In the genomic region with DNA sequence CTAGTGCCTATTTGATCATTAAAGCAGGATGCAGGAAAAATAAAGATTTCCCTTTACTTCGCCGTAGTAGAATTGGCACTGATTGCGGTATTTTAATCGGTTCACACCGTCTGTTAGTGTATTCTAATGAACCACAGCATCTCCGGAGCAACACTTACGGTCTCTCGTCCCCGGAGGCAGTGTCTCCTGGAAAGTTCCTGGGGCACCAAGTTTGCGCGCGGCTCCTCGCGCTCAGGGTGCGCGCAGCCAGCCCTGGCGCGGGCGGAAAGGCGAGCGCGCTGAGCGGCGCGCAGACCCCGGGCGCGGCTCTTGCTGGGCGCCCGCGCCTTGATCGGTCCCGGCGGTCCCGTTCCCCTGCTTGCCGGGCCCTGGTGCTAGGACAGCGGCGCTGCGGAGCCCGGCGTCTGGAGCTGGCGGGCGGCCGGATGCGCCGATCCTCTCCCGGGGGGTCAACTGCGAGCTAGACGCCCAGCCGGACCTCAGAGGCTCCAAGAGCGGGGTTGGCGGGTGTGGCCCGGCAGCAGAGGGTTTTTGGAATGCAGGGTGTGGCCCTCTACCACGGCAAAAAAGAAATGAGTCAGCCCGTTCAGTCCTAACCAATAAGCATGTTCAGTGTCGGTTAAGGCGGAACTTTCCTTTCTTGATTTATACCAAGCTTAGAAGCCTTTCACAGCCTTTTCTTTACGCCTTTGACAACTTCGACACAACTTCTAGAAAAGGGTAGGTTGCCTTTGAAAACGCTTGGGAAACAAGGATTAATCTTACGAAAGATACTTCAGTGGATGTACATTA, we compare ENCODE assay signal across 1 cellular context.
TF ChIP-seq lines count a peak whose summit lies in the region.

No MANE protein-coding gene starts in this region.

TF ChIP-seq in SK-N-SH, 30 proteins besides CTCF, POLR2A, EP300 and RAD21 (continued from another document):
- TF ChIP-seq, protein P1, sequence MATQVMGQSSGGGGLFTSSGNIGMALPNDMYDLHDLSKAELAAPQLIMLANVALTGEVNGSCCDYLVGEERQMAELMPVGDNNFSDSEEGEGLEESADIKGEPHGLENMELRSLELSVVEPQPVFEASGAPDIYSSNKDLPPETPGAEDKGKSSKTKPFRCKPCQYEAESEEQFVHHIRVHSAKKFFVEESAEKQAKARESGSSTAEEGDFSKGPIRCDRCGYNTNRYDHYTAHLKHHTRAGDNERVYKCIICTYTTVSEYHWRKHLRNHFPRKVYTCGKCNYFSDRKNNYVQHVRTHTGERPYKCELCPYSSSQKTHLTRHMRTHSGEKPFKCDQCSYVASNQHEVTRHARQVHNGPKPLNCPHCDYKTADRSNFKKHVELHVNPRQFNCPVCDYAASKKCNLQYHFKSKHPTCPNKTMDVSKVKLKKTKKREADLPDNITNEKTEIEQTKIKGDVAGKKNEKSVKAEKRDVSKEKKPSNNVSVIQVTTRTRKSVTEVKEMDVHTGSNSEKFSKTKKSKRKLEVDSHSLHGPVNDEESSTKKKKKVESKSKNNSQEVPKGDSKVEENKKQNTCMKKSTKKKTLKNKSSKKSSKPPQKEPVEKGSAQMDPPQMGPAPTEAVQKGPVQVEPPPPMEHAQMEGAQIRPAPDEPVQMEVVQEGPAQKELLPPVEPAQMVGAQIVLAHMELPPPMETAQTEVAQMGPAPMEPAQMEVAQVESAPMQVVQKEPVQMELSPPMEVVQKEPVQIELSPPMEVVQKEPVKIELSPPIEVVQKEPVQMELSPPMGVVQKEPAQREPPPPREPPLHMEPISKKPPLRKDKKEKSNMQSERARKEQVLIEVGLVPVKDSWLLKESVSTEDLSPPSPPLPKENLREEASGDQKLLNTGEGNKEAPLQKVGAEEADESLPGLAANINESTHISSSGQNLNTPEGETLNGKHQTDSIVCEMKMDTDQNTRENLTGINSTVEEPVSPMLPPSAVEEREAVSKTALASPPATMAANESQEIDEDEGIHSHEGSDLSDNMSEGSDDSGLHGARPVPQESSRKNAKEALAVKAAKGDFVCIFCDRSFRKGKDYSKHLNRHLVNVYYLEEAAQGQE (IDR thresholded peaks at IDR 0.05; ENCODE audit: low read depth, low read length) = no peak
- TF ChIP-seq JUND (IDR thresholded peaks at IDR 0.05) (no peak; the same call in 1 of the 2 replicates), ELF1 (IDR thresholded peaks at IDR 0.05) (no peak), RXRA (IDR thresholded peaks at IDR 0.05; ENCODE audit: borderline replicate concordance, low read depth) (no peak), GATA2 (CRISPR knock-in tag; IDR thresholded peaks at IDR 0.05) (no peak)
TF ChIP-seq in SK-N-SH: peak in this region for 2.
